Comparison of ENCODE assay signal across 8 cellular contexts in the genomic region with DNA sequence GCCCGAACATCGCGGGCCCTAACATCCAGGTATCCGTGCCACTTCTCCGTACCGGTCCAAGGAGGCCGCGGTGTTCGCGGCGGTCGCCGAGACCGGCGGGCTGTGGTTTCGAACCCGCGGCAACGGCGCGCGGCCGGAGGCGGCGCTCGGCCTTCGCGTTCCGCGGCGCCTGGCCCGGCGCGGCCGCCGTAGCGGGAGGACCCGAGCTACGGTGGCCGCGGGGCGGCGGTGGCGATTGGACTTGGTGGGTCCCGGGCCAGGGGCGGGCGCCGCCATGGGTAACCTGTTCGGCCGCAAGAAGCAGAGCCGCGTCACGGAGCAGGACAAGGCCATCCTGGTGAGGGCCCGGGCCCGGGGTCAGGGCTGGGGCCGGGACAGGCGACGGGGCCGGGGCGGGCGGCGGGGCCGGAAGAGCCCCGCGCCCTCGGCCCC.
DNase-seq lines count a peak whose midpoint lies in the region; ATAC-seq lines count a peak whose summit lies in the region.

A gene (plus strand): TSS at position 197 of the 432 bp plus-strand sequence. CDS start 78 bp downstream, at position 275.

- H3K27ac Mint-ChIP-seq in central memory CD8-positive, alpha-beta T cell (ENCODE audit: low read depth): peak within 1 kb of the TSS; percentile 88

- peak within 1 kb of the TSS; percentile 79 for H3K4me3 Mint-ChIP-seq in central memory CD8-positive, alpha-beta T cell

- peak; percentile 53 for ATAC-seq in central memory CD8-positive, alpha-beta T cell (replicated peaks; ENCODE audit: extremely low read depth, poor library complexity, severe bottlenecking)
- ATAC-seq in GM21717 (IDR thresholded peaks at IDR 0.05; ENCODE audit: unreplicated experiment): no peak

- DNase-seq in C1 segment of cervical spinal cord (lab: John Stamatoyannopoulos, UW): peak in 12 of 14 donors; percentile 21 to 78 (median 40)
- DNase-seq in GM19240 (ENCODE audit: insufficient read length, low spot score): peak; percentile 76
- DNase-seq in NCI-H1105 treated with DMSO at 0.1 percent for 48 hours (lab: John Stamatoyannopoulos, UW): peak; percentile 35
- peak; percentile 78 for DNase-seq in activated CD4-positive, CD25-positive, alpha-beta regulatory T cell treated with anti-CD3 and anti-CD28 coated beads, Interleukin-2, amount 50 U/mL, for 72 hours
- peak; percentile 56 for DNase-seq in central memory CD8-positive, alpha-beta T cell (ENCODE audit: low spot score in 2 of 2)
- DNase-seq in iris pigment epithelial cell (ENCODE audit: low read depth): peak; percentile 71
- peak; percentile 48 to 59 for DNase-seq in stimulated activated CD4-positive, alpha-beta T cell treated with anti-CD3 and anti-CD28 coated beads, Interleukin-12 subunit alpha, Interleukin-12 subunit beta, amount 100 ng/mL, for 24 hours (ENCODE audit: low read depth in 2 of 2)

- no peaks in the 10 kb centered on the region for H3K9me3 Mint-ChIP-seq in central memory CD8-positive, alpha-beta T cell

- H3K27me3 Mint-ChIP-seq in central memory CD8-positive, alpha-beta T cell: no peaks in the 10 kb centered on the region

- H3K4me1 Mint-ChIP-seq in central memory CD8-positive, alpha-beta T cell: peaks cover 24% of the 10 kb centered on the region

- H3K36me3 Mint-ChIP-seq in central memory CD8-positive, alpha-beta T cell (ENCODE audit: insufficient read depth): peaks cover 13% of the 10 kb centered on the region
